18 cellular contexts compared by ENCODE assay signal in the genomic region with DNA sequence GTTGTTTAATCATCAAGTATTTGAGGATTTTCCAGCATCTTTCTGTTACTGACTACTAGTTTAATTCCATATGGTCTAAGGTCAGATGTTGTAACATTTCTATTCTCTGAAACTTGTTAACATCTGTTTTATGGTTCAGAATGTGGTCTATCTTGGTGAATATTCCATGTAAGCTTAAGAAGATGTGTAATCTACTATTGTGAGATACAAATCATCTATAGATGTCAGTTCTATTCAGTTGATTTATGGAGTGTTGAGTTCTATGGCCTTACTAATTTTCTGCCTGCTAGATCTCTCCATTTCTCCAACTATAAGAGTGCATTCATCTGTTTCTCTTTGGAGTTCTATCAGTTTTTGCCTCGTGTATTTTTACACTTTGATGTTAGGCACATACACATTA.
"Had no signal": no experiment of that assay in that cellular context is flagged by ENCODE, and none has a peak within 500 bp of the region (broad histone marks: within the 10 kb centered on the region; RNA-seq: fewer than 3 reads in every experiment).

No MANE protein-coding gene starts in this region.

- DNase-seq: cerebellar nuclear complex; colonic mucosa; dermis blood vessel endothelial cell; effector CD4-positive, alpha-beta T cell; endodermal cell; erythroblast; foreskin melanocyte; heart left ventricle; hippocampal formation; islet precursor cell; mucosa of descending colon; naive thymus-derived CD8-positive, alpha-beta T cell; sigmoid colon; small intestine; stimulated activated CD4-positive, alpha-beta T cell treated with anti-CD3 and anti-CD28 coated beads, Interleukin-12 subunit alpha, Interleukin-12 subunit beta, amount 100 ng/mL, for 4 hours; stimulated activated naive CD4-positive, alpha-beta T cell treated with Interleukin-2 at 50 U/mL for 16 hours; trophoblast cell had no signal

- H3K4me3 ChIP-seq: colonic mucosa, heart left ventricle, mucosa of descending colon, right atrium auricular region, sigmoid colon had no signal
